In genomic region chr12:15584366-15585041, GRCh38 we compare ENCODE assay signal across 8 cellular contexts.
A peak's percentile ranks its signal among the peaks of the same experiment; 100 is the strongest.
DNase-seq lines count a peak whose midpoint lies in the region; ATAC-seq, FAIRE-seq and TF ChIP-seq lines count a peak whose summit lies in the region.

No MANE protein-coding gene starts in this region.

- no peak overlapping the region for H3K27ac ChIP-seq in gastroesophageal sphincter
- no peak overlapping the region for H3K27ac ChIP-seq in gastrocnemius medialis

- 33 to 34% methylated on average over 3 of the region's 3 CpGs for WGBS in gastroesophageal sphincter (ENCODE audit: low coverage in 1 of 2), 2 donors

- DNase-seq in CD1c-positive myeloid dendritic cell (ENCODE audit: extremely low spot score): peak; percentile 65
- DNase-seq in GM18507 (ENCODE audit: extremely low spot score, insufficient read length, low read depth): no peak
- DNase-seq in NAMALWA (ENCODE audit: low spot score): peak; percentile 66
- no peak for DNase-seq in gastrocnemius medialis
- DNase-seq in HuH-7.5 (ENCODE audit: low spot score): no peak

- TF ChIP-seq CTCF in WI38 (IDR thresholded peaks at IDR 0.05; ENCODE audit: low read depth, low read length) (peak; percentile 60), gastroesophageal sphincter (IDR thresholded peaks at IDR 0.05) (peak; percentile 31 to 62 (median 58)), gastrocnemius medialis (IDR thresholded peaks at IDR 0.05 in 4 of 5, conservative IDR thresholded peaks at IDR 0.05 in 1 of 5) (peak; percentile 30 to 60 (median 48))

- ATAC-seq in gastroesophageal sphincter (no peak), gastrocnemius medialis (no peak), GM21717 (IDR thresholded peaks at IDR 0.05; ENCODE audit: unreplicated experiment) (no peak)

- in situ Hi-C loops in gastrocnemius medialis (cut with MboI; ENCODE audit: low sequenced_read_pairs in 4 of 4): loop anchor here in 2 of 4 donors (5.0 to 10.0 kb wide), 2 partner anchors 268 to 310 kb away; no protein-coding TSS in a partner anchor

- H3K4me1 ChIP-seq in gastroesophageal sphincter (no peaks in the 10 kb centered on the region), gastrocnemius medialis (no peaks in the 10 kb centered on the region)

- no peaks in the 10 kb centered on the region for H3K9me3 ChIP-seq in gastroesophageal sphincter
- no peaks in the 10 kb centered on the region for H3K9me3 ChIP-seq in gastrocnemius medialis

- no peak for TF ChIP-seq EP300 in gastroesophageal sphincter (IDR thresholded peaks at IDR 0.05)

- H3K36me3 ChIP-seq in gastroesophageal sphincter (no peaks in the 10 kb centered on the region), gastrocnemius medialis (no peaks in the 10 kb centered on the region)

- H3K4me3 ChIP-seq in WI38 (ENCODE audit: low read depth, low read length): no peak overlapping the region
- H3K4me3 ChIP-seq in gastroesophageal sphincter: no peak overlapping the region
- H3K4me3 ChIP-seq in gastrocnemius medialis: no peak overlapping the region

- FAIRE-seq in GM18507 (lab: Jason Lieb, UNC): peak; percentile 51

- peaks cover 6% of the 10 kb centered on the region for H3K27me3 ChIP-seq in gastroesophageal sphincter
- no peaks in the 10 kb centered on the region for H3K27me3 ChIP-seq in gastrocnemius medialis

- no peak for TF ChIP-seq POLR2A in gastroesophageal sphincter (IDR thresholded peaks at IDR 0.05)
- no peak for TF ChIP-seq POLR2A in gastrocnemius medialis (IDR thresholded peaks at IDR 0.05)

- intact Hi-C loops in gastrocnemius medialis (cut with DNase I; ENCODE audit: low total_unique reads): loop anchor here (5.0 kb wide), 2 partner anchors 52 to 307 kb away; no protein-coding TSS in a partner anchor

Comparison
In these comparisons a context has a peak if more than half of its experiments do, and no peak if none do; other contexts are left out.
1. DNase-seq: peak in CD1c-positive myeloid dendritic cell (single experiment) and NAMALWA (single experiment); none in GM18507 (single experiment), gastrocnemius medialis (0 of 2) and HuH-7.5 (single experiment).
2. Peak in every context shown above with its lines, with median percentiles within 50 percentile points of each other: CTCF ChIP-seq.